Comparison of ENCODE assay signal across 17 cellular contexts in the genomic region with DNA sequence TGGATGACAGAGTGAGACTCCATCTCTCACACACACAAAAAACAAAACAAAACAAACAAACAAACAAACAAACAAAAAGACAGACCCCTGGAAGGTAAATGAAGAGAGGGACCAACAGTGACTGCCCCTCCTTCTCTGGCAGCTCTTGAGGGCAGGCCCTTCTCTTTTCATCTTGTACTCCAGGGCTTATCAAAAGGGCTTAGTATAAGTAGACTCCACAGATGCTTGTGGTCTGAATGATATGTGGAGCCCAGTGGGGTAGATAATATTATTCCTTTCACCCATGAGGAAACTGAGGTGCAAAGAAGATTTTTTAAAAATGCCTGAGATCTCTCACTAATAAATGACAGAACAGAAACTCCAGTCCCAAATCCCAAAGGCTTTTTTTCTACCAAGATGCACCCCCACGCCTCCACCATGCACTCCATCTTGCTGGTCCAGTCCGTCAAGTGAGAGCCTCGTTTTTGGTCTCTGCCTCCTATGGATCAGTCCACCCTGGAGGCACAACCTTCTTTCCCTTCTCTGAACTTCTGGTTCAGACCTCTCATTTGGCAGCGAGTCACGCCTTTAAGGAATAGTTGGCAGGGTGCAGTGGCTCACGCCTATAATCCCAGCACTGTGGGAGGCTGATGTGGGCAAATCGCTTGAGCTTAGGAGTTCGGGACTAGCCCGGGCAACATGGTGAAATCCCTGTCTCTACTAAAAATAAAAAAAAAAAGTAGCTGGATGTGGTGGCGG. TPM values are rescaled to one million over a fixed set of nuclear protein-coding genes. Genes with fewer than 3 reads are reported as not detected.
DNase-seq lines count a peak whose midpoint lies in the region; ATAC-seq, FAIRE-seq and TF ChIP-seq lines count a peak whose summit lies in the region.
"Had no signal": no experiment of that assay in that cellular context is flagged by ENCODE, and none has a peak within 500 bp of the region (broad histone marks: within the 10 kb centered on the region; RNA-seq: fewer than 3 reads in every experiment).

No MANE protein-coding gene starts in this region.

- no peaks in the 10 kb centered on the region for H4K20me1 ChIP-seq in keratinocyte (ENCODE audit: control insufficient read depth, extremely low read depth, insufficient read depth, low read length)

- intact Hi-C loops in activated CD4-positive, alpha-beta T cell treated with anti-CD3 and anti-CD28 coated beads, Interleukin-2, amount 10 ng/mL, durations not matched to agents 24 days and 14 days (cut with micrococcal nuclease), result loop anchor here (2.0 to 10.0 kb wide), 5 partner anchors 167 to 527 kb away; a partner anchor contains a TSS

- DNase-seq in activated CD4-positive, alpha-beta T cell treated with anti-CD3 and anti-CD28 coated beads, Interleukin-2, amount 10 ng/mL, durations not matched to agents 24 days and 14 days, result no peak
- DNase-seq in activated CD4-positive, alpha-beta T cell treated with anti-CD3 and anti-CD28 coated beads for 1 hour, result no peak
- DNase-seq in H4 (ENCODE audit: low spot score), result peak; percentile 48
- no peak for DNase-seq in keratinocyte (ENCODE audit: low read depth, low spot score)
- DNase-seq in NCI-H1105 treated with DMSO at 0.1 percent for 48 hours (lab: John Stamatoyannopoulos, UW), result no peak
- DNase-seq: esophagus squamous epithelium, lower lobe of right lung, NCI-H2171, occipital lobe, SK-N-SH had no signal

- ATAC-seq in activated T-helper 17 cell treated with anti-CD3 and anti-CD28 coated beads, Interleukin-2, amount 50 U/mL, for 72 hours (replicated peaks), result no peak
- ATAC-seq in HG02623 (IDR thresholded peaks at IDR 0.05; ENCODE audit: unreplicated experiment), result no peak
- no peak for ATAC-seq in GM19395 (IDR thresholded peaks at IDR 0.05; ENCODE audit: unreplicated experiment)

- H3K9me3 Mint-ChIP-seq in activated CD4-positive, alpha-beta T cell treated with anti-CD3 and anti-CD28 coated beads, Interleukin-2, amount 10 ng/mL, durations not matched to agents 24 days and 14 days, result no peaks in the 10 kb centered on the region
- no peaks in the 10 kb centered on the region for H3K9me3 Mint-ChIP-seq in activated T-helper 17 cell treated with anti-CD3 and anti-CD28 coated beads, Interleukin-2, amount 50 U/mL, for 72 hours
- H3K9me3 Mint-ChIP-seq: WTC11 had no signal

- TF ChIP-seq CTCF in keratinocyte (optimal IDR thresholded peaks at IDR 0.05 in 1 of 3, IDR thresholded peaks at IDR 0.05 in 1 of 3, conservative IDR thresholded peaks at IDR 0.05 in 1 of 3; ENCODE audit: extremely low read depth in 1 of 3, insufficient read depth in 2 of 3, low read length in 3 of 3), result no peak

- H2AFZ ChIP-seq in keratinocyte (ENCODE audit: control insufficient read depth, low read length), result peak overlapping the region; percentile 61

- H3K4me2 ChIP-seq in keratinocyte (ENCODE audit: control insufficient read depth, extremely low read depth, insufficient read depth, low read depth, low read length), result no peak overlapping the region

- peaks cover 22% of the 10 kb centered on the region for H3K4me1 ChIP-seq in keratinocyte (ENCODE audit: control insufficient read depth, extremely low read depth, insufficient read depth, low read length)

- H3K27ac ChIP-seq in keratinocyte (ENCODE audit: control insufficient read depth, insufficient read depth, low read length), result no peak overlapping the region

- no peak for FAIRE-seq in keratinocyte (lab: Jason Lieb, UNC)
- FAIRE-seq: colon had no signal

- no peaks in the 10 kb centered on the region for H3K36me3 ChIP-seq in keratinocyte (ENCODE audit: control insufficient read depth in 2 of 2, extremely low read depth in 1 of 2, insufficient read depth in 2 of 2, low read length in 2 of 2)
- H3K36me3 ChIP-seq: esophagus squamous epithelium, lower lobe of right lung, suprapubic skin had no signal

- H3K9ac ChIP-seq in keratinocyte (ENCODE audit: control insufficient read depth, extremely low read depth, insufficient read depth, low read length), result no peak overlapping the region

- H3K27ac Mint-ChIP-seq in activated CD4-positive, alpha-beta T cell treated with anti-CD3 and anti-CD28 coated beads, Interleukin-2, amount 10 ng/mL, durations not matched to agents 24 days and 14 days, result peak overlapping the region; percentile 69
- H3K27ac Mint-ChIP-seq in activated T-helper 17 cell treated with anti-CD3 and anti-CD28 coated beads, Interleukin-2, amount 50 U/mL, for 72 hours, result peak overlapping the region; percentile 58

- H3K9me3 ChIP-seq in keratinocyte (ENCODE audit: control insufficient read depth, low read depth, low read length), result no peaks in the 10 kb centered on the region
- H3K9me3 ChIP-seq: esophagus squamous epithelium, lower lobe of right lung, SK-N-SH, suprapubic skin had no signal

- H3K27me3 Mint-ChIP-seq in activated CD4-positive, alpha-beta T cell treated with anti-CD3 and anti-CD28 coated beads, Interleukin-2, amount 10 ng/mL, durations not matched to agents 24 days and 14 days, result no peaks in the 10 kb centered on the region
- no peaks in the 10 kb centered on the region for H3K27me3 Mint-ChIP-seq in activated T-helper 17 cell treated with anti-CD3 and anti-CD28 coated beads, Interleukin-2, amount 50 U/mL, for 72 hours

- no peak overlapping the region for H3K4me3 ChIP-seq in keratinocyte (ENCODE audit: control insufficient read depth in 2 of 3, extremely low read depth in 1 of 3, insufficient read depth in 2 of 3, low read depth in 1 of 3, low read length in 3 of 3)

- H3K4me1 Mint-ChIP-seq in activated CD4-positive, alpha-beta T cell treated with anti-CD3 and anti-CD28 coated beads, Interleukin-2, amount 10 ng/mL, durations not matched to agents 24 days and 14 days, result peaks cover 44% of the 10 kb centered on the region
- peaks cover 17% of the 10 kb centered on the region for H3K4me1 Mint-ChIP-seq in activated T-helper 17 cell treated with anti-CD3 and anti-CD28 coated beads, Interleukin-2, amount 50 U/mL, for 72 hours

- dilution Hi-C loops in keratinocyte (cut with MboI; ENCODE audit: extremely low pct_ligation_motif_present, low sequenced_read_pairs), result no loop called here

- H3K36me3 Mint-ChIP-seq in activated CD4-positive, alpha-beta T cell treated with anti-CD3 and anti-CD28 coated beads, Interleukin-2, amount 10 ng/mL, durations not matched to agents 24 days and 14 days (ENCODE audit: low read depth), result no peaks in the 10 kb centered on the region
- peaks cover 5% of the 10 kb centered on the region for H3K36me3 Mint-ChIP-seq in activated T-helper 17 cell treated with anti-CD3 and anti-CD28 coated beads, Interleukin-2, amount 50 U/mL, for 72 hours (ENCODE audit: low read depth)
- H3K36me3 Mint-ChIP-seq: WTC11 had no signal

- peak overlapping the region; percentile 12 for H3K4me3 Mint-ChIP-seq in activated CD4-positive, alpha-beta T cell treated with anti-CD3 and anti-CD28 coated beads, Interleukin-2, amount 10 ng/mL, durations not matched to agents 24 days and 14 days
- H3K4me3 Mint-ChIP-seq in activated T-helper 17 cell treated with anti-CD3 and anti-CD28 coated beads, Interleukin-2, amount 50 U/mL, for 72 hours, result peak overlapping the region; percentile 91
- H3K4me3 Mint-ChIP-seq: WTC11 had no signal

- H3K9me1 ChIP-seq in keratinocyte (ENCODE audit: control insufficient read depth, extremely low read depth, insufficient read depth, low read length), result no peaks in the 10 kb centered on the region

- no peaks in the 10 kb centered on the region for H3K79me2 ChIP-seq in keratinocyte (ENCODE audit: control insufficient read depth, insufficient read depth, low read length)

- no peaks in the 10 kb centered on the region for H3K27me3 ChIP-seq in keratinocyte (ENCODE audit: control insufficient read depth, extremely low read depth, insufficient read depth, low read length)
- H3K27me3 ChIP-seq: esophagus squamous epithelium, suprapubic skin had no signal

RNA-seq across cellular contexts. Expression of a gene that starts 17.0 kb away (rescaled TPM):
- total RNA-seq in activated CD4-positive, alpha-beta T cell treated with anti-CD3 and anti-CD28 coated beads, Interleukin-2, amount 10 ng/mL, durations not matched to agents 24 days and 14 days, result not detected in 2 replicates
- total RNA-seq in H4 (2014; rRNA removed; shearing (Covaris generic)), result 0.85 and 1.4 TPM in 2 replicates
- not detected for total RNA-seq in activated T-helper 17 cell treated with anti-CD3 and anti-CD28 coated beads, Interleukin-2, amount 50 U/mL, for 72 hours
- polyA plus RNA-seq in keratinocyte, result 0.02 to 0.37 TPM (median 0.03 TPM) in 3 replicates
- 0.26 TPM for polyA plus RNA-seq in keratinocyte (2011; ENCODE audit: low read depth)
- 0.03 and 0.09 TPM in 2 replicates for polyA plus RNA-seq in keratinocyte (2011; cell fraction: cytosol; rRNA removed)
- polyA plus RNA-seq in keratinocyte (2011; cell fraction: nucleus; rRNA removed), result 0.09 TPM in 1 of 2 replicates, not detected in the other
- polyA plus RNA-seq in keratinocyte (2012; ENCODE audit: low replicate concordance), result 0.17 and 0.18 TPM in 2 replicates
- 0.16 to 0.20 TPM in 2 of 3 replicates, not detected in the other for polyA minus RNA-seq in keratinocyte
- polyA minus RNA-seq in keratinocyte (2011; cell fraction: cytosol; rRNA and poly(A)+ RNA removed), result not detected
- 0.23 TPM in 1 of 2 replicates, not detected in the other for polyA minus RNA-seq in keratinocyte (2011; cell fraction: nucleus; rRNA and poly(A)+ RNA removed)
- total RNA-seq: esophagus squamous epithelium, HT-29, lower lobe of right lung had no signal
